1 cellular context compared by ENCODE assay signal in the genomic region with DNA sequence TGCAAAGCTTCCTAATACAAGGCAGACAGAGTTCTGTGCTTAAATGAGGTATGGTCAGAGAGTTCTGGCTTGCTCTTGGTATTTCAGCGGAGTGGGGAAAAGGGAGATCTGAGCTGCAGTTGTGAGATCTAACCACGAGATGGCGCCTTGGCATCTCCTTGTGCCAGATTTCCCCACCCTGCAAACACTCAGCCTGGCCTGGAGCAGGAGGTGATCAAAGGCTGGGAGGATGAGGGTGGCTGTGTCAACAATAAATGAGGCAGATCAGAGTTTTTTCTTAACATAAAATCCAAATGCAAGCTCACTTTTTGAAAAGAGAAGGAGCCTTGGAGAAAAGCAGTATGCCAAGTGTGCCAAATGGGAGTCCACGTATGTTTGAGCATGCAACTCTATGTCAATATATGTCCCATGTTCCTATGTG.
TF ChIP-seq lines count a peak whose summit lies in the region.

No MANE protein-coding gene starts in this region.

TF ChIP-seq in IMR-90, 13 proteins besides CTCF, POLR2A, EP300 and RAD21 (continued from another document):
- TF ChIP-seq MAZ (IDR thresholded peaks at IDR 0.05; ENCODE audit: borderline replicate concordance, low read depth, low read length) (no peak), SMC3 (IDR thresholded peaks at IDR 0.05; ENCODE audit: low read depth, low read length) (peak; percentile 93), BHLHE40 (IDR thresholded peaks at IDR 0.05; ENCODE audit: low read depth, low read length) (no peak), RCOR1 (IDR thresholded peaks at IDR 0.05; ENCODE audit: insufficient replicate concordance, low read length) (no peak), FOS (IDR thresholded peaks at IDR 0.05; ENCODE audit: low read depth, low read length) (no peak)
